1 cellular context compared by ENCODE assay signal in genomic region chr5:169746147-169746694, GRCh38.
TF ChIP-seq lines count a peak whose summit lies in the region.

No MANE protein-coding gene starts in this region.

TF ChIP-seq in K562, 482 proteins besides CTCF, POLR2A, EP300 and RAD21 (continued from another document):
- TF ChIP-seq E4F1 (CRISPR knock-in tag; IDR thresholded peaks at IDR 0.05; ENCODE audit: borderline replicate concordance): no peak
- TF ChIP-seq TFAP4 (CRISPR knock-in tag; IDR thresholded peaks at IDR 0.05; ENCODE audit: borderline replicate concordance): 0 out of 2 replicates have a peak, but pooled peaks have one; percentile 13
- TF ChIP-seq HDAC3 (IDR thresholded peaks at IDR 0.05; ENCODE audit: borderline replicate concordance, partially characterized antibody): peak; percentile 77
- TF ChIP-seq NCOR1 (IDR thresholded peaks at IDR 0.05): peak; percentile 95
- TF ChIP-seq NFIC (IDR thresholded peaks at IDR 0.05): peak; percentile 81
- no peak; the same call in none of the 2 replicates for TF ChIP-seq HMBOX1 (IDR thresholded peaks at IDR 0.05)
- TF ChIP-seq PHB2 (IDR thresholded peaks at IDR 0.05; ENCODE audit: low read depth): peak; percentile 78; the same call in 1 of the 2 replicates
- TF ChIP-seq HDAC2 (IDR thresholded peaks at IDR 0.05): peak; percentile 75; the same call in 1 of the 2 replicates
- TF ChIP-seq CTBP1 (IDR thresholded peaks at IDR 0.05; ENCODE audit: borderline replicate concordance): peak; percentile 91
- TF ChIP-seq NCOA1 (IDR thresholded peaks at IDR 0.05; ENCODE audit: low read depth): peak; percentile 81
- TF ChIP-seq TCF3 (CRISPR knock-in tag; IDR thresholded peaks at IDR 0.05): peak; percentile 94
- TF ChIP-seq RNF2 (IDR thresholded peaks at IDR 0.05): peak; percentile 63
- TF ChIP-seq GATAD2B (IDR thresholded peaks at IDR 0.05; ENCODE audit: borderline replicate concordance): 0 out of 2 replicates have a peak, but pooled peaks have one; percentile 39
- 0 out of 2 replicates have a peak, but pooled peaks have one; percentile 20 for TF ChIP-seq LCOR (CRISPR knock-in tag; IDR thresholded peaks at IDR 0.05)
- TF ChIP-seq GATA2 (CRISPR knock-in tag; IDR thresholded peaks at IDR 0.05): peak; percentile 69
- TF ChIP-seq ZNF584 (CRISPR knock-in tag; IDR thresholded peaks at IDR 0.05; ENCODE audit: low read depth): peak; percentile 60; the same call in 1 of the 2 replicates
- TF ChIP-seq THRB (CRISPR knock-in tag; conservative IDR thresholded peaks at IDR 0.05): 0 out of 2 replicates have a peak, but pooled peaks have one; percentile 65
- no peak for TF ChIP-seq THAP7 (CRISPR knock-in tag; IDR thresholded peaks at IDR 0.05)
- TF ChIP-seq NONO (IDR thresholded peaks at IDR 0.05; ENCODE audit: low read depth in 2 of 2, low read length in 1 of 2): peak in 1 of 2 experiments; percentile 59; a peak in 1 of 4 replicates
